ENCODE assay signal across 15 cellular contexts in genomic region chr15:87369269-87369668, GRCh38.
DNase-seq lines count a peak whose midpoint lies in the region; FAIRE-seq and TF ChIP-seq lines count a peak whose summit lies in the region.
"Had no signal": no experiment of that assay in that cellular context is flagged by ENCODE, and none has a peak within 500 bp of the region (broad histone marks: within the 10 kb centered on the region; RNA-seq: fewer than 3 reads in every experiment).

No MANE protein-coding gene starts in this region.

- H3K27me3 ChIP-seq in ACC112 (ENCODE audit: insufficient read depth, low read length): no peaks in the 10 kb centered on the region
- H3K27me3 ChIP-seq in astrocyte (ENCODE audit: insufficient read depth, low read length): no peaks in the 10 kb centered on the region
- H3K27me3 ChIP-seq: pancreas had no signal

- H3K4me3 ChIP-seq in ACC112 (ENCODE audit: low read depth, low read length) (no peak overlapping the region), astrocyte (ENCODE audit: insufficient read depth, low read depth, low read length) (no peak overlapping the region)
- H3K4me3 ChIP-seq: pancreas had no signal

- POLR2A ChIA-PET in GM10248 (lab: Yijun Ruan, JAX): no interaction called here

- peak overlapping the region; percentile 88 for H3K27ac ChIP-seq in ACC112 (ENCODE audit: low read depth, low read length)
- peak overlapping the region; percentile 88 for H3K27ac ChIP-seq in astrocyte (ENCODE audit: low read depth, low read length)
- H3K27ac ChIP-seq: pancreas had no signal

- FAIRE-seq in HTR-8/SVneo (lab: Jason Lieb, UNC) (no peak), astrocyte (lab: Jason Lieb, UNC) (peak; percentile 94)
- FAIRE-seq: frontal cortex, G401.6, pancreas had no signal

- H3K36me3 Mint-ChIP-seq in astrocyte (ENCODE audit: low read depth, unreplicated experiment): no peaks in the 10 kb centered on the region
- H3K36me3 Mint-ChIP-seq: brain had no signal

- no peaks in the 10 kb centered on the region for H3K36me3 ChIP-seq in ACC112 (ENCODE audit: insufficient read depth, low read length)
- H3K36me3 ChIP-seq in astrocyte (ENCODE audit: insufficient read depth, low read length): no peaks in the 10 kb centered on the region
- H3K36me3 ChIP-seq: pancreas had no signal

- no peaks in the 10 kb centered on the region for H3K9me3 ChIP-seq in astrocyte (ENCODE audit: insufficient read depth, low read depth, low read length)
- H3K9me3 ChIP-seq: pancreas had no signal

- TF ChIP-seq CTCF in astrocyte (IDR thresholded peaks at IDR 0.05; ENCODE audit: insufficient read depth, low read depth, low read length) (no peak), GM10248 (IDR thresholded peaks at IDR 0.05; ENCODE audit: control extremely low read depth, extremely low read depth, low read depth, missing control alignments) (no peak)

- peak; percentile 50 for DNase-seq in HTR-8/SVneo (ENCODE audit: insufficient read length, low spot score)
- DNase-seq in astrocyte (ENCODE audit: low read depth): peak; percentile 99
- DNase-seq in hepatic stellate cell (ENCODE audit: low spot score): peak; percentile 16
- DNase-seq in GM10248 (ENCODE audit: extremely low spot score): no peak
- DNase-seq in cerebellar nuclear complex (lab: John Stamatoyannopoulos, UW): no peak
- no peak for DNase-seq in NCI-H2107 (lab: John Stamatoyannopoulos, UW)
- no peak for DNase-seq in 8988T
- DNase-seq: AML-193, NCI-H187, pancreas, substantia nigra had no signal

- no peaks in the 10 kb centered on the region for H4K20me1 ChIP-seq in astrocyte (ENCODE audit: insufficient read depth, low read length)

- CTCF ChIA-PET in GM10248 (lab: Yijun Ruan, JAX): no interaction called here

- peaks cover 3% of the 10 kb centered on the region for H3K9me3 Mint-ChIP-seq in astrocyte (ENCODE audit: unreplicated experiment)

- H3K4me1 Mint-ChIP-seq in astrocyte (ENCODE audit: low read depth, unreplicated experiment): peaks cover 40% of the 10 kb centered on the region

- peak overlapping the region; percentile 70 for H3K27ac Mint-ChIP-seq in astrocyte (ENCODE audit: unreplicated experiment)
- H3K27ac Mint-ChIP-seq: brain had no signal

- H3K4me3 Mint-ChIP-seq in astrocyte (ENCODE audit: unreplicated experiment): no peak overlapping the region
- H3K4me3 Mint-ChIP-seq: brain had no signal

- peak overlapping the region; percentile 57 for H3K4me2 ChIP-seq in astrocyte (ENCODE audit: low read length)

- peak overlapping the region; percentile 61 for H3K9ac ChIP-seq in astrocyte (ENCODE audit: low read length)

- H3K79me2 ChIP-seq in ACC112 (ENCODE audit: control insufficient read depth, insufficient read depth, low read length, unreplicated experiment): no peaks in the 10 kb centered on the region
- no peaks in the 10 kb centered on the region for H3K79me2 ChIP-seq in astrocyte (ENCODE audit: insufficient read depth, low read length)

- H2AFZ ChIP-seq in ACC112 (ENCODE audit: low read length, unreplicated experiment) (peak overlapping the region; percentile 41), astrocyte (ENCODE audit: low read depth, low read length) (no peak overlapping the region)

- H3K27me3 Mint-ChIP-seq in astrocyte (ENCODE audit: low read depth, unreplicated experiment): no peaks in the 10 kb centered on the region

- H3K4me1 ChIP-seq in ACC112 (ENCODE audit: control insufficient read depth, insufficient read depth, low read length, unreplicated experiment) (peaks cover 36% of the 10 kb centered on the region), astrocyte (ENCODE audit: insufficient read depth, low read length) (peaks cover 30% of the 10 kb centered on the region)
- H3K4me1 ChIP-seq: pancreas had no signal

Comparison
In these comparisons a context has a peak if more than half of its experiments do, and no peak if none do; other contexts are left out.
1. DNase-seq: peak in HTR-8/SVneo (single experiment), astrocyte (single experiment) and hepatic stellate cell (single experiment); none in GM10248 (single experiment), cerebellar nuclear complex (0 of 2), NCI-H2107 (single experiment) and 8988T (single experiment).